19 cellular contexts compared by ENCODE assay signal in genomic region chr20:19251958-19252669, GRCh38. TPM values are rescaled to one million over a fixed set of nuclear protein-coding genes. Genes with fewer than 3 reads are reported as not detected.
DNase-seq lines count a peak whose midpoint lies in the region; ATAC-seq and TF ChIP-seq lines count a peak whose summit lies in the region.
"Had no signal": no experiment of that assay in that cellular context is flagged by ENCODE, and none has a peak within 500 bp of the region (broad histone marks: within the 10 kb centered on the region; RNA-seq: fewer than 3 reads in every experiment).

No MANE protein-coding gene starts in this region.

- H3K36me3 Mint-ChIP-seq in nephron (ENCODE audit: low read depth), result no peaks in the 10 kb centered on the region
- H3K36me3 Mint-ChIP-seq: activated CD4-positive, alpha-beta memory T cell treated with anti-CD3 and anti-CD28 coated beads for 36 hours had no signal

- ATAC-seq in psoas muscle, result no peak

- TF ChIP-seq CTCF in nephron (IDR thresholded peaks at IDR 0.05; ENCODE audit: unreplicated experiment in 3 of 3) (no peak), psoas muscle (IDR thresholded peaks at IDR 0.05) (no peak)

- H3K4me3 ChIP-seq in adipocyte (ENCODE audit: low read length) (peak overlapping the region; percentile 64), urinary bladder (ENCODE audit: low read depth, low read length) (no peak overlapping the region), psoas muscle (no peak overlapping the region)
- H3K4me3 ChIP-seq: breast epithelium, coronary artery, lung, SJSA1 had no signal

- no peaks in the 10 kb centered on the region for H3K9me3 Mint-ChIP-seq in nephron
- H3K9me3 Mint-ChIP-seq: activated B cell treated with CpG ODN at 0.5 μM for 24 hours; activated CD4-positive, alpha-beta memory T cell treated with anti-CD3 and anti-CD28 coated beads for 36 hours had no signal

- intact Hi-C loops in psoas muscle (cut with DNase I), result no loop called here

- H3K27me3 ChIP-seq in adipocyte (replicated peaks; ENCODE audit: control insufficient read depth, insufficient read depth, low read length) (no peaks in the 10 kb centered on the region), psoas muscle (ENCODE audit: insufficient read depth in 3 of 3, low read length in 2 of 3) (no peaks in the 10 kb centered on the region)
- H3K27me3 ChIP-seq: breast epithelium, SJSA1 had no signal

- peak overlapping the region in 2 of 3 experiments; percentile 17 to 49 for H3K27ac Mint-ChIP-seq in nephron
- H3K27ac Mint-ChIP-seq: activated B cell treated with CpG ODN at 0.5 μM for 24 hours; activated CD4-positive, alpha-beta memory T cell treated with anti-CD3 and anti-CD28 coated beads for 36 hours had no signal

- 63% methylated on average over 5 of the region's 5 CpGs for WGBS in urinary bladder
- WGBS in psoas muscle, 3 donors, result 74 to 78% (median 74%) methylated on average over 5 of the region's 5 CpGs

- H3K4me1 ChIP-seq in adipocyte (ENCODE audit: control insufficient read depth, insufficient read depth, low read length) (peaks cover 61% of the 10 kb centered on the region), urinary bladder (ENCODE audit: insufficient read depth) (peaks cover 3% of the 10 kb centered on the region), psoas muscle (peaks cover 11% of the 10 kb centered on the region)
- H3K4me1 ChIP-seq: SJSA1 had no signal

- peaks cover 46% of the 10 kb centered on the region for H3K4me1 Mint-ChIP-seq in nephron
- H3K4me1 Mint-ChIP-seq: activated B cell treated with CpG ODN at 0.5 μM for 24 hours had no signal

- H3K27ac ChIP-seq in urinary bladder (ENCODE audit: low read depth) (peak overlapping the region; percentile 51), psoas muscle (no peak overlapping the region)
- H3K27ac ChIP-seq: breast epithelium, SJSA1 had no signal

- peak overlapping the region; percentile 60 for H3K9ac ChIP-seq in adipocyte (ENCODE audit: low read length)

- H3K9me3 ChIP-seq in adipocyte (ENCODE audit: control insufficient read depth, low read length) (no peaks in the 10 kb centered on the region), psoas muscle (no peaks in the 10 kb centered on the region)
- H3K9me3 ChIP-seq: breast epithelium, SJSA1 had no signal

- H3K4me3 Mint-ChIP-seq in nephron, result no peak overlapping the region
- H3K4me3 Mint-ChIP-seq: activated B cell treated with CpG ODN at 0.5 μM for 24 hours; activated CD4-positive, alpha-beta memory T cell treated with anti-CD3 and anti-CD28 coated beads for 36 hours had no signal

- H3K27me3 Mint-ChIP-seq in nephron (ENCODE audit: low read depth), result peaks cover 3% of the 10 kb centered on the region
- H3K27me3 Mint-ChIP-seq: activated B cell treated with CpG ODN at 0.5 μM for 24 hours; activated CD4-positive, alpha-beta memory T cell treated with anti-CD3 and anti-CD28 coated beads for 36 hours had no signal

- DNase-seq in NOMO-1 (lab: John Stamatoyannopoulos, UW; ENCODE audit: unreplicated experiment in 2 of 2) (peak; percentile 44 to 86), adipocyte (ENCODE audit: low read depth) (no peak), CD1c-positive myeloid dendritic cell (ENCODE audit: extremely low spot score) (no peak), NCI-H748 (lab: John Stamatoyannopoulos, UW; ENCODE audit: unreplicated experiment) (no peak), psoas muscle (no peak)
- DNase-seq: activated B cell treated with CpG ODN at 0.5 μM for 24 hours; activated CD4-positive, alpha-beta memory T cell treated with anti-CD3 and anti-CD28 coated beads for 36 hours; hippocampal formation; NCI-H1417; NCI-H524; occipital lobe; retina had no signal

- H3K36me3 ChIP-seq in adipocyte (ENCODE audit: control insufficient read depth, insufficient read depth, low read length, severe bottlenecking) (no peaks in the 10 kb centered on the region), urinary bladder (ENCODE audit: insufficient read depth) (no peaks in the 10 kb centered on the region), psoas muscle (ENCODE audit: insufficient read depth in 1 of 2, low read depth in 1 of 2) (no peaks in the 10 kb centered on the region)
- H3K36me3 ChIP-seq: breast epithelium, SJSA1 had no signal

RNA-seq across cellular contexts. Expression of gene SLC24A3, which starts 39.7 kb away (rescaled TPM):
- 12.6 TPM for total RNA-seq in urinary bladder
- polyA plus RNA-seq in urinary bladder, result 20.5 TPM
- 10 to 100 TPM in 2 of 4 donors, 1 to 10 TPM in 2; 3.0 to 24.4 (median 9.7) TPM for total RNA-seq in psoas muscle
- polyA plus RNA-seq in psoas muscle, result 1 to 10 TPM; 4.2 to 8.2 (median 6.0) TPM
- total RNA-seq: activated B cell treated with CpG ODN at 0.5 μM for 24 hours; activated CD4-positive, alpha-beta memory T cell treated with anti-CD3 and anti-CD28 coated beads for 36 hours; SJSA1; T-helper 2 cell treated with Interferon-gamma antibody and Interleukin-4, amounts not matched to agents 100 ng/mL and 5 ng/mL, for 36 hours had no signal

Comparison
In these comparisons a context has a peak if more than half of its experiments do, and no peak if none do; other contexts are left out.
1. DNase-seq: peak in NOMO-1 (2 of 2); none in adipocyte (single experiment), CD1c-positive myeloid dendritic cell (single experiment), NCI-H748 (single experiment) and psoas muscle (0 of 2).